ENCODE assay signal across 10 cellular contexts in genomic region chr2:161416633-161417427, GRCh38.
A peak's percentile ranks its signal among the peaks of the same experiment; 100 is the strongest.
DNase-seq lines count a peak whose midpoint lies in the region; ATAC-seq lines count a peak whose summit lies in the region.
"Had no signal": no experiment of that assay in that cellular context is flagged by ENCODE, and none has a peak within 500 bp of the region (broad histone marks: within the 10 kb centered on the region; RNA-seq: fewer than 3 reads in every experiment).

No MANE protein-coding gene starts in this region.

- no peak for DNase-seq in T-helper 2 cell treated with Interferon-gamma antibody and Interleukin-4, amounts not matched to agents 5 μg/mL and 100 μg/mL, for 36 hours (ENCODE audit: low spot score)
- DNase-seq in T-helper 2 cell, result no peak
- DNase-seq in NCI-H748 (lab: John Stamatoyannopoulos, UW; ENCODE audit: unreplicated experiment), result peak; percentile 81
- DNase-seq in retina, result peak; percentile 78
- no peak for DNase-seq in hypothalamus (lab: John Stamatoyannopoulos, UW)
- DNase-seq: NCI-H1694, tibial artery had no signal

- H3K36me3 Mint-ChIP-seq in T-helper 2 cell treated with Interferon-gamma antibody and Interleukin-4, amounts not matched to agents 5 μg/mL and 100 μg/mL, for 36 hours (ENCODE audit: low read depth), result peaks cover 12% of the 10 kb centered on the region

- ATAC-seq in HG03565 (IDR thresholded peaks at IDR 0.05; ENCODE audit: unreplicated experiment) (no peak), HG03469 (IDR thresholded peaks at IDR 0.05; ENCODE audit: unreplicated experiment) (no peak)

- H3K27ac Mint-ChIP-seq in T-helper 2 cell treated with Interferon-gamma antibody and Interleukin-4, amounts not matched to agents 5 μg/mL and 100 μg/mL, for 36 hours, result peak overlapping the region; percentile 22

- H3K4me3 Mint-ChIP-seq in T-helper 2 cell treated with Interferon-gamma antibody and Interleukin-4, amounts not matched to agents 5 μg/mL and 100 μg/mL, for 36 hours, result peak overlapping the region; percentile 62

- H3K4me1 Mint-ChIP-seq in T-helper 2 cell treated with Interferon-gamma antibody and Interleukin-4, amounts not matched to agents 5 μg/mL and 100 μg/mL, for 36 hours (ENCODE audit: low read depth), result peaks cover 49% of the 10 kb centered on the region

- H3K27me3 Mint-ChIP-seq in T-helper 2 cell treated with Interferon-gamma antibody and Interleukin-4, amounts not matched to agents 5 μg/mL and 100 μg/mL, for 36 hours (ENCODE audit: low read depth), result peaks cover 75% of the 10 kb centered on the region

- no peaks in the 10 kb centered on the region for H3K9me3 Mint-ChIP-seq in T-helper 2 cell treated with Interferon-gamma antibody and Interleukin-4, amounts not matched to agents 5 μg/mL and 100 μg/mL, for 36 hours

- H3K27ac ChIP-seq in cingulate gyrus (ENCODE audit: low read depth, low read length), result peak overlapping the region; percentile 72
- H3K27ac ChIP-seq: tibial artery had no signal

Comparison
In these comparisons a context has a peak if more than half of its experiments do, and no peak if none do; other contexts are left out.
1. DNase-seq: peak in NCI-H748 (single experiment) and retina (single experiment); none in T-helper 2 cell treated with Interferon-gamma antibody and Interleukin-4, amounts not matched to agents 5 μg/mL and 100 μg/mL, for 36 hours (single experiment), T-helper 2 cell (0 of 5) and hypothalamus (0 of 51).